ENCODE assay signal across 9 cellular contexts in the genomic region with DNA sequence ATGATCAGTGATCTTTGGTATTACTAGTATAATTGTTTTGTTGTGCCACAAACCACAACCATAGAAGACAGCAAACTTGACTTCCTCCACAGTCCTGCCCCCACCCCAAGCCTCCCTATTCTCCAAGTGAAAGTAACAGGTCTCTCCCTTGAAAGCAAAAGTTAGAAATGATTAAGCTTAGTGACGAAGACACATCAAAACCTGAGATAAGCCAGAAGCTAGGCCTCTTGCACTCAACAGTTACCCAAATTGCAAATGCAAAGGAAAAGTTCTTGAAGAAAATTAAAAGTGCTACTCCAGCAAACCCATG. TPM values are rescaled to one million over a fixed set of nuclear protein-coding genes. Genes with fewer than 3 reads are reported as not detected.
A peak's percentile ranks its signal among the peaks of the same experiment; 100 is the strongest.
DNase-seq lines count a peak whose midpoint lies in the region; ATAC-seq and TF ChIP-seq lines count a peak whose summit lies in the region.
"Had no signal": no experiment of that assay in that cellular context is flagged by ENCODE, and none has a peak within 500 bp of the region (broad histone marks: within the 10 kb centered on the region; RNA-seq: fewer than 3 reads in every experiment).

No MANE protein-coding gene starts in this region.

- H3K9me3 ChIP-seq in aorta (ENCODE audit: control insufficient read depth, low read length) = no peaks in the 10 kb centered on the region

- no peaks in the 10 kb centered on the region for H3K9me3 Mint-ChIP-seq in T-helper 2 cell treated with Interferon-gamma antibody and Interleukin-4, amounts not matched to agents 5 μg/mL and 100 μg/mL, for 36 hours
- no peaks in the 10 kb centered on the region for H3K9me3 Mint-ChIP-seq in memory B cell

- ATAC-seq in HG02642 (IDR thresholded peaks at IDR 0.05; ENCODE audit: poor library complexity, unreplicated experiment) (peak; percentile 69), memory B cell (ENCODE audit: low read depth) (peak; percentile 45), aorta (ENCODE audit: low FRiP score) (no peak)

- peaks cover 58% of the 10 kb centered on the region for H3K4me1 Mint-ChIP-seq in T-helper 2 cell treated with Interferon-gamma antibody and Interleukin-4, amounts not matched to agents 5 μg/mL and 100 μg/mL, for 36 hours (ENCODE audit: low read depth)
- H3K4me1 Mint-ChIP-seq in memory B cell = peaks cover 32% of the 10 kb centered on the region

- peaks cover 0 to 2% of the 10 kb centered on the region in 2 donors for H3K36me3 ChIP-seq in aorta (ENCODE audit: control insufficient read depth in 1 of 2, insufficient read depth in 2 of 2, low read length in 1 of 2)

- H3K27me3 ChIP-seq in aorta (ENCODE audit: control insufficient read depth in 1 of 2, insufficient read depth in 2 of 2, low read length in 1 of 2) = no peaks in the 10 kb centered on the region

- no peak overlapping the region for H3K4me3 ChIP-seq in aorta (ENCODE audit: low read length in 2 of 2)

- peaks cover 0 to 9% of the 10 kb centered on the region in 2 donors for H3K4me1 ChIP-seq in aorta (ENCODE audit: control insufficient read depth in 1 of 2, insufficient read depth in 2 of 2, low read length in 2 of 2)

- H3K27ac Mint-ChIP-seq in T-helper 2 cell treated with Interferon-gamma antibody and Interleukin-4, amounts not matched to agents 5 μg/mL and 100 μg/mL, for 36 hours = peak overlapping the region; percentile 90
- peak overlapping the region; percentile 63 for H3K27ac Mint-ChIP-seq in memory B cell

- TF ChIP-seq CTCF in GM10266 (IDR thresholded peaks at IDR 0.05; ENCODE audit: control insufficient read depth, insufficient read depth, low read depth, missing control alignments) = no peak

- intact Hi-C loops in aorta (cut with DNase I) = no loop called here

- no peak overlapping the region for H3K27ac ChIP-seq in aorta (ENCODE audit: low read depth in 1 of 2, low read length in 2 of 2)

- WGBS in aorta, 2 donors = 39 to 47% methylated on average over 1 of the region's 1 CpG

- peaks cover 62% of the 10 kb centered on the region for H3K36me3 Mint-ChIP-seq in T-helper 2 cell treated with Interferon-gamma antibody and Interleukin-4, amounts not matched to agents 5 μg/mL and 100 μg/mL, for 36 hours (ENCODE audit: low read depth)
- H3K36me3 Mint-ChIP-seq in memory B cell = peaks cover 23% of the 10 kb centered on the region

- no peaks in the 10 kb centered on the region for H3K27me3 Mint-ChIP-seq in T-helper 2 cell treated with Interferon-gamma antibody and Interleukin-4, amounts not matched to agents 5 μg/mL and 100 μg/mL, for 36 hours (ENCODE audit: low read depth)
- no peaks in the 10 kb centered on the region for H3K27me3 Mint-ChIP-seq in memory B cell

- H3K4me3 Mint-ChIP-seq in T-helper 2 cell treated with Interferon-gamma antibody and Interleukin-4, amounts not matched to agents 5 μg/mL and 100 μg/mL, for 36 hours = peak overlapping the region; percentile 63
- no peak overlapping the region for H3K4me3 Mint-ChIP-seq in memory B cell

- peak; percentile 69 for DNase-seq in GM10266 (ENCODE audit: extremely low spot score)
- DNase-seq in T-helper 2 cell treated with Interferon-gamma antibody and Interleukin-4, amounts not matched to agents 5 μg/mL and 100 μg/mL, for 36 hours (ENCODE audit: low spot score) = peak; percentile 74
- no peak for DNase-seq in memory B cell (ENCODE audit: low spot score in 2 of 2)
- DNase-seq in aorta = no peak
- no peak for DNase-seq in iPS-NIHi7 (ENCODE audit: extremely low spot score)
- no peak for DNase-seq in HK-2 (ENCODE audit: unreplicated experiment)
- no peak for DNase-seq in hippocampal formation (lab: John Stamatoyannopoulos, UW)
- DNase-seq: SW 1271 had no signal

RNA-seq across cellular contexts. Expression of a gene that starts 7.5 kb away (rescaled TPM):
- total RNA-seq in aorta = 100 to 1,000 TPM; 119 to 128 TPM
- polyA plus RNA-seq in aorta = 10 to 100 TPM; 59.2 to 61.0 TPM

RNA-seq across cellular contexts. Expression of a gene that starts 16.3 kb away (rescaled TPM):
- total RNA-seq in aorta = 10 to 100 TPM in 1 of 2 donors, 1 to 10 TPM in 1; 5.4 to 10.9 TPM
- polyA plus RNA-seq in aorta = 1 to 10 TPM; 2.1 to 9.8 TPM

RNA-seq across cellular contexts. Expression of a gene that starts 30.2 kb away (rescaled TPM):
- total RNA-seq in aorta = 10 to 100 TPM; 15.0 to 15.5 TPM
- 10 to 100 TPM; 12.1 to 12.6 TPM for polyA plus RNA-seq in aorta

Comparison
In these comparisons a context has a peak if more than half of its experiments do, and no peak if none do; other contexts are left out.
1. DNase-seq: peak in GM10266 (single experiment) and T-helper 2 cell treated with Interferon-gamma antibody and Interleukin-4, amounts not matched to agents 5 μg/mL and 100 μg/mL, for 36 hours (single experiment); none in memory B cell (0 of 2), aorta (0 of 2), iPS-NIHi7 (single experiment), HK-2 (single experiment) and hippocampal formation (0 of 2).